Comparison of ENCODE assay signal across 16 cellular contexts in the genomic region with DNA sequence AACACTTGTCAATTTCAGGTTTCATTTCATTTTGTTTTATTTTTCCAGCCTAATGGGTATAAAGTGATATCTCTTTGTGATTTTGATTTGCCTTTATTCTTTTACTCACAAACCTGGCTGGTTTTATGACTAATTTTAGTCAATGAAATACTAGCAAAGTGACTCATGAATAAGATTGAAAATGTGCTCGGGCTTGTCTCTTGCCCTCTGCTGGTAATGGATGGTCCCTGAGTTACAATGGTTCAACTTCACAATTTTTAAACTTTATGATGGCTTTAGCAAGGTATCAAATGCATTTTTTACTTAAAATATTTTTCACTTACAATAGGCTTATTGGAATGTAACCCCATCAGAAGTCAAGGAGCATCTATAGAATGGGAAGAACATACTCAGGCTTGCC.
DNase-seq lines count a peak whose midpoint lies in the region; ATAC-seq and TF ChIP-seq lines count a peak whose summit lies in the region.
"Had no signal": no experiment of that assay in that cellular context is flagged by ENCODE, and none has a peak within 500 bp of the region (broad histone marks: within the 10 kb centered on the region; RNA-seq: fewer than 3 reads in every experiment).

No MANE protein-coding gene starts in this region.

- no peaks in the 10 kb centered on the region for H3K27me3 ChIP-seq in PC-3 (ENCODE audit: low read length)
- H3K27me3 ChIP-seq: SJSA1, tibial nerve had no signal

- H3F3A ChIP-seq in PC-3 (ENCODE audit: low read length, unreplicated experiment), result no peaks in the 10 kb centered on the region

- H3K9ac ChIP-seq in PC-3 (ENCODE audit: low read length), result no peak overlapping the region

- intact Hi-C loops in PC-3 (cut with micrococcal nuclease), result no loop called here

- H3K4me1 Mint-ChIP-seq in T-helper 17 cell, result no peaks in the 10 kb centered on the region
- H3K4me1 Mint-ChIP-seq: activated naive CD4-positive, alpha-beta T cell treated with anti-CD3 and anti-CD28 coated beads, Interleukin-2, amount 50 U/mL, for 24 hours had no signal

- no peak for ATAC-seq in PC-3
- ATAC-seq in T-helper 17 cell, result no peak
- ATAC-seq in GM21737 (IDR thresholded peaks at IDR 0.05; ENCODE audit: unreplicated experiment), result no peak

- POLR2A ChIA-PET in PC-3 (lab: Charles Lee; ENCODE audit: unreplicated experiment), result no interaction called here

- no peak overlapping the region for H2AFZ ChIP-seq in PC-3 (ENCODE audit: low read length)

- no peaks in the 10 kb centered on the region for H3K36me3 Mint-ChIP-seq in T-helper 17 cell (ENCODE audit: low read depth)
- H3K36me3 Mint-ChIP-seq: activated naive CD4-positive, alpha-beta T cell treated with anti-CD3 and anti-CD28 coated beads, Interleukin-2, amount 50 U/mL, for 24 hours had no signal

- CTCF ChIA-PET in PC-3 (lab: Charles Lee), result no interaction called here

- no peaks in the 10 kb centered on the region for H3K36me3 ChIP-seq in PC-3 (ENCODE audit: low read depth, low read length)
- H3K36me3 ChIP-seq: SJSA1, tibial nerve had no signal

- H3K27ac Mint-ChIP-seq in T-helper 17 cell, result no peak overlapping the region
- H3K27ac Mint-ChIP-seq: activated naive CD4-positive, alpha-beta T cell treated with anti-CD3 and anti-CD28 coated beads, Interleukin-2, amount 50 U/mL, for 24 hours had no signal

- H3K79me2 ChIP-seq in PC-3 (ENCODE audit: low read length), result no peaks in the 10 kb centered on the region

- no peaks in the 10 kb centered on the region for H3K9me2 ChIP-seq in PC-3 (replicated peaks; ENCODE audit: low read length)

- in situ Hi-C loops in Caki2 (cut with HindIII; ENCODE audit: low pct_unique_long_range_greater_than_20kb, low sequenced_read_pairs), result no loop called here

- H3K27me3 Mint-ChIP-seq in T-helper 17 cell, result no peaks in the 10 kb centered on the region
- H3K27me3 Mint-ChIP-seq: activated naive CD4-positive, alpha-beta T cell treated with anti-CD3 and anti-CD28 coated beads, Interleukin-2, amount 50 U/mL, for 24 hours had no signal

- no TSS peak for BruUV-seq in PC-3 (replicated peaks; lab: Mats Ljungman, UMichigan)

- peak; percentile 70 for TF ChIP-seq CTCF in PC-3 (conservative IDR thresholded peaks at IDR 0.05; ENCODE audit: low read depth, low read length)

- H4K20me1 ChIP-seq in PC-3 (ENCODE audit: low read length), result no peaks in the 10 kb centered on the region

- DNase-seq in Caki2 (ENCODE audit: low read depth) (peak; percentile 39), H4 (ENCODE audit: low spot score) (peak; percentile 14), PC-3 (peak; percentile 72), kidney glomerular epithelial cell (lab: John Stamatoyannopoulos, UW) (peak; percentile 21), T-helper 17 cell (no peak), dedifferentiated amniotic fluid mesenchymal stem cell (ENCODE audit: extremely low spot score) (no peak)
- DNase-seq in activated CD4-positive, CD25-positive, alpha-beta regulatory T cell treated with anti-CD3 and anti-CD28 coated beads, Interleukin-2, amount 50 U/mL, for 72 hours, result no peak
- DNase-seq: DMS 273 treated with DMSO at 0.1 percent for 48 hours, islet precursor cell, MM.1S, NCI-H2081, NCI-H748 treated with DMSO at 0.1 percent for 48 hours had no signal

- no peaks in the 10 kb centered on the region for H3K4me1 ChIP-seq in PC-3 (ENCODE audit: insufficient read depth, low read length)
- H3K4me1 ChIP-seq: SJSA1, tibial nerve had no signal

- no peaks in the 10 kb centered on the region for H3K9me3 ChIP-seq in PC-3 (ENCODE audit: low read length)
- no peaks in the 10 kb centered on the region for H3K9me3 ChIP-seq in T-helper 17 cell (ENCODE audit: control insufficient read depth, low read length, poor library complexity, severe bottlenecking)
- H3K9me3 ChIP-seq: tibial nerve had no signal

- H3K4me3 Mint-ChIP-seq in T-helper 17 cell, result no peak overlapping the region
- H3K4me3 Mint-ChIP-seq: activated naive CD4-positive, alpha-beta T cell treated with anti-CD3 and anti-CD28 coated beads, Interleukin-2, amount 50 U/mL, for 24 hours had no signal

- no peak overlapping the region for H3K4me2 ChIP-seq in PC-3 (ENCODE audit: low read length)

- H3K27ac ChIP-seq in PC-3 (ENCODE audit: low read length), result no peak overlapping the region
- H3K27ac ChIP-seq: SJSA1, tibial nerve had no signal

- H3K4me3 ChIP-seq in PC-3 (ENCODE audit: low read length), result no peak overlapping the region
- H3K4me3 ChIP-seq: SJSA1, tibial nerve had no signal

Comparison
In these comparisons a context has a peak if more than half of its experiments do, and no peak if none do; other contexts are left out.
1. DNase-seq: peak in Caki2 (single experiment), H4 (single experiment), PC-3 (single experiment) and kidney glomerular epithelial cell (single experiment); none in activated CD4-positive, CD25-positive, alpha-beta regulatory T cell treated with anti-CD3 and anti-CD28 coated beads, Interleukin-2, amount 50 U/mL, for 72 hours (single experiment), T-helper 17 cell (0 of 3) and dedifferentiated amniotic fluid mesenchymal stem cell (single experiment).